8 cellular contexts compared by ENCODE assay signal in genomic region chr15:55407949-55408766, GRCh38. TPM values are rescaled to one million over a fixed set of nuclear protein-coding genes. Genes with fewer than 3 reads are reported as not detected.
DNase-seq lines count a peak whose midpoint lies in the region; ATAC-seq and TF ChIP-seq lines count a peak whose summit lies in the region.

A gene with protein sequence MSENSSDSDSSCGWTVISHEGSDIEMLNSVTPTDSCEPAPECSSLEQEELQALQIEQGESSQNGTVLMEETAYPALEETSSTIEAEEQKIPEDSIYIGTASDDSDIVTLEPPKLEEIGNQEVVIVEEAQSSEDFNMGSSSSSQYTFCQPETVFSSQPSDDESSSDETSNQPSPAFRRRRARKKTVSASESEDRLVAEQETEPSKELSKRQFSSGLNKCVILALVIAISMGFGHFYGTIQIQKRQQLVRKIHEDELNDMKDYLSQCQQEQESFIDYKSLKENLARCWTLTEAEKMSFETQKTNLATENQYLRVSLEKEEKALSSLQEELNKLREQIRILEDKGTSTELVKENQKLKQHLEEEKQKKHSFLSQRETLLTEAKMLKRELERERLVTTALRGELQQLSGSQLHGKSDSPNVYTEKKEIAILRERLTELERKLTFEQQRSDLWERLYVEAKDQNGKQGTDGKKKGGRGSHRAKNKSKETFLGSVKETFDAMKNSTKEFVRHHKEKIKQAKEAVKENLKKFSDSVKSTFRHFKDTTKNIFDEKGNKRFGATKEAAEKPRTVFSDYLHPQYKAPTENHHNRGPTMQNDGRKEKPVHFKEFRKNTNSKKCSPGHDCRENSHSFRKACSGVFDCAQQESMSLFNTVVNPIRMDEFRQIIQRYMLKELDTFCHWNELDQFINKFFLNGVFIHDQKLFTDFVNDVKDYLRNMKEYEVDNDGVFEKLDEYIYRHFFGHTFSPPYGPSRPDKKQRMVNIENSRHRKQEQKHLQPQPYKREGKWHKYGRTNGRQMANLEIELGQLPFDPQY (minus strand): TSS chr15:55408359. CDS start chr15:55389424, 18,935 bp downstream.
Gene PIERCE2 (plus strand): TSS chr15:55408495. CDS start chr15:55408769, 274 bp downstream.

- H3K27ac ChIP-seq in colonic mucosa (peak within 1 kb of the TSS; percentile 92), layer of hippocampus (ENCODE audit: low read depth, low read length) (peak within 1 kb of the TSS; percentile 89)

- peak; percentile 60 for TF ChIP-seq CTCF in BE2C (IDR thresholded peaks at IDR 0.05; ENCODE audit: low read depth, low read length)
- TF ChIP-seq CTCF in colonic mucosa (IDR thresholded peaks at IDR 0.05) = peak; percentile 81

- H3K9me3 ChIP-seq in BE2C (no peaks in the 10 kb centered on the region), colonic mucosa (no peaks in the 10 kb centered on the region)

- intact Hi-C loops in colonic mucosa (cut with DNase I) = no loop called here

- H3K4me1 ChIP-seq in BE2C = peaks cover 1% of the 10 kb centered on the region; the same call in 1 of the 2 replicates
- peaks cover 3% of the 10 kb centered on the region for H3K4me1 ChIP-seq in colonic mucosa

- peak; percentile 95 for DNase-seq in BE2C
- DNase-seq in NCI-H510A (lab: John Stamatoyannopoulos, UW) = peak; percentile 84
- peak; percentile 77 to 80 for DNase-seq in activated CD4-positive, alpha-beta T cell treated with anti-CD3 and anti-CD28 coated beads for 4 hours
- peak; percentile 92 for DNase-seq in colonic mucosa
- DNase-seq in stimulated activated CD4-positive, alpha-beta T cell treated with anti-CD3 and anti-CD28 coated beads, Interleukin-1b, Interleukin-23, amount 100 ng/mL, for 4 hours (ENCODE audit: low read depth in 2 of 2) = peak; percentile 66 to 76

- TF ChIP-seq POLR2A in GM19099 (IDR thresholded peaks at IDR 0.05; ENCODE audit: extremely low read depth, insufficient read length, low read depth) = peak; percentile 59

- H3K4me3 ChIP-seq in BE2C (ENCODE audit: low read depth, low read length) = peak within 1 kb of the TSS; percentile 90
- peak within 1 kb of the TSS; percentile 75 for H3K4me3 ChIP-seq in colonic mucosa

- H3K36me3 ChIP-seq in BE2C (no peaks in the 10 kb centered on the region), colonic mucosa (no peaks in the 10 kb centered on the region)

- H3K27me3 ChIP-seq in BE2C (no peaks in the 10 kb centered on the region), colonic mucosa (no peaks in the 10 kb centered on the region), layer of hippocampus (ENCODE audit: control insufficient read depth, insufficient read depth, low read length) (no peaks in the 10 kb centered on the region)

- peak within 1 kb of the TSS; percentile 90 to 94 for H3K9ac ChIP-seq in colonic mucosa (ENCODE audit: low read depth in 2 of 2, low read length in 2 of 2)

- peak; percentile 96 for ATAC-seq in HG03432 (IDR thresholded peaks at IDR 0.05; ENCODE audit: unreplicated experiment)

RNA-seq across cellular contexts. Expression of the first gene that starts in this region (rescaled TPM):
- polyA plus RNA-seq in BE2C (2012; ENCODE audit: insufficient read depth, insufficient read length, low read depth) = 29.8 TPM
- total RNA-seq in colonic mucosa = 10 to 100 TPM; 57.9 to 71.7 TPM

RNA-seq across cellular contexts. Expression of gene PIERCE2, which starts in this region (rescaled TPM):
- 1.6 TPM for polyA plus RNA-seq in BE2C (2012; ENCODE audit: insufficient read depth, insufficient read length, low read depth)
- 10 to 100 TPM in 1 of 2 donors, 1 to 10 TPM in 1; 5.8 to 11.4 TPM for total RNA-seq in colonic mucosa

Comparison
In these comparisons a context has a peak if more than half of its experiments do, and no peak if none do; other contexts are left out.
1. Peak in every context shown above with its lines: DNase-seq, ATAC-seq, H3K4me3 ChIP-seq and H3K27ac ChIP-seq.